19 cellular contexts compared by ENCODE assay signal in the genomic region with DNA sequence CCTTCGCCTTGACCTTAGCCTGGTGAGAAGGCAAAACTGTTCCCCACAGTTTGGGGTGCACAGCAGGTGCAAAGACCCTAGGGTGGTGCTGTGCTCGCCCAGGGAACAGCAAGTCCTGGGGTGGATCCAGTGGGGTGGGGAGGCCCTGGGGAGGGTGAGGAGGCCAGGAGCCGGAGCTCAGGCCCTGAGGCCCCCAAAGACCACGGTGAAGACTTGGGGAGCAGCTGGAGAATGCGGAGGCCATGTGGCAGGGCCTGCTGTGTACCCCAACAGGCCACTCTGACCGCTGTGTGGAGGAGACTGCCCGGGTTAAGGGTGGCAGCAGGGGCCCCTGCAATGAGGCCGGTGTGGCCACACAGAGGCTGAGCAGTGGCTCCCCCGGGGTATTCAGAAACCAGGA.
A peak's percentile ranks its signal among the peaks of the same experiment; 100 is the strongest.
DNase-seq lines count a peak whose midpoint lies in the region; ATAC-seq and TF ChIP-seq lines count a peak whose summit lies in the region.
"Had no signal": no experiment of that assay in that cellular context is flagged by ENCODE, and none has a peak within 500 bp of the region (broad histone marks: within the 10 kb centered on the region; RNA-seq: fewer than 3 reads in every experiment).

No MANE protein-coding gene starts in this region.

- peak overlapping the region; percentile 12 to 88 (median 77); a peak in 20 of 22 replicates for H3K4me2 ChIP-seq in BLaER1 treated with 17β-estradiol and CSF1 and Interleukin-3, amounts not matched to agents 10 nM and 100 nM
- no peak overlapping the region for H3K4me2 ChIP-seq in osteoblast (ENCODE audit: insufficient read depth, low read length)

- no peaks in the 10 kb centered on the region for H3K36me3 ChIP-seq in BLaER1 treated with 17β-estradiol and CSF1 and Interleukin-3, amounts not matched to agents 10 nM and 100 nM
- H3K36me3 ChIP-seq in osteoblast (ENCODE audit: insufficient read depth, low read length): no peaks in the 10 kb centered on the region
- no peaks in the 10 kb centered on the region for H3K36me3 ChIP-seq in heart right ventricle
- H3K36me3 ChIP-seq: BE2C had no signal

- H2AFZ ChIP-seq in osteoblast (ENCODE audit: low read length): no peak overlapping the region

- H3K4me3 ChIP-seq in BLaER1 treated with 17β-estradiol and CSF1 and Interleukin-3, amounts not matched to agents 10 nM and 100 nM: no peak overlapping the region
- H3K4me3 ChIP-seq in NB4 (ENCODE audit: low read depth, low read length) (no peak overlapping the region), osteoblast (ENCODE audit: insufficient read depth, low read length) (no peak overlapping the region), heart right ventricle (no peak overlapping the region)

- TF ChIP-seq POLR2A in NB4 (IDR thresholded peaks at IDR 0.05; ENCODE audit: extremely low read depth, insufficient read length): no peak

- H3K4me1 ChIP-seq in BLaER1 treated with 17β-estradiol and CSF1 and Interleukin-3, amounts not matched to agents 10 nM and 100 nM: peaks cover 68 to 97% (median 82%) of the 10 kb centered on the region in 10 experiments
- H3K4me1 ChIP-seq in osteoblast (ENCODE audit: insufficient read depth, low read length): peaks cover 3% of the 10 kb centered on the region
- peaks cover 0 to 6% (median 0%) of the 10 kb centered on the region in 9 donors for H3K4me1 ChIP-seq in heart right ventricle
- H3K4me1 ChIP-seq: BE2C had no signal

- H3K4me1 Mint-ChIP-seq in chondrocyte (ENCODE audit: low read depth): no peaks in the 10 kb centered on the region

- no peaks in the 10 kb centered on the region for H3K9me3 ChIP-seq in BLaER1 treated with 17β-estradiol and CSF1 and Interleukin-3, amounts not matched to agents 10 nM and 100 nM (replicated peaks in 1 of 11)
- H3K9me3 ChIP-seq in osteoblast (ENCODE audit: low read depth, low read length) (no peaks in the 10 kb centered on the region), heart right ventricle (no peaks in the 10 kb centered on the region)
- H3K9me3 ChIP-seq: BE2C had no signal

- peaks cover 0 to 48% (median 0%) of the 10 kb centered on the region in 11 experiments; a peak in 6 of 22 replicates for H3K27me3 ChIP-seq in BLaER1 treated with 17β-estradiol and CSF1 and Interleukin-3, amounts not matched to agents 10 nM and 100 nM
- H3K27me3 ChIP-seq in osteoblast (ENCODE audit: insufficient read depth, low read length) (peaks cover 20% of the 10 kb centered on the region), heart right ventricle (peaks cover 0 to 20% (median 0%) of the 10 kb centered on the region in 7 donors)
- H3K27me3 ChIP-seq: BE2C had no signal

- no peaks in the 10 kb centered on the region for H3K36me3 Mint-ChIP-seq in chondrocyte (ENCODE audit: low read depth)
- H3K36me3 Mint-ChIP-seq: CD4-positive, alpha-beta memory T cell; CD8-positive, alpha-beta memory T cell had no signal

- no peak overlapping the region for H3K4me3 Mint-ChIP-seq in chondrocyte (ENCODE audit: unreplicated experiment)
- H3K4me3 Mint-ChIP-seq: CD14-positive monocyte; CD4-positive, alpha-beta memory T cell; CD4-positive, CD25-positive, alpha-beta regulatory T cell; CD8-positive, alpha-beta memory T cell had no signal

- no peaks in the 10 kb centered on the region for H3K9me3 Mint-ChIP-seq in chondrocyte (ENCODE audit: low read depth)
- H3K9me3 Mint-ChIP-seq: CD4-positive, alpha-beta memory T cell; CD8-positive, alpha-beta memory T cell had no signal

- peaks cover 0 to 13% (median 0%) of the 10 kb centered on the region in 11 experiments; a peak in 5 of 22 replicates for H4K20me1 ChIP-seq in BLaER1 treated with 17β-estradiol and CSF1 and Interleukin-3, amounts not matched to agents 10 nM and 100 nM
- no peaks in the 10 kb centered on the region for H4K20me1 ChIP-seq in osteoblast (ENCODE audit: insufficient read depth, low read length)

- H3K27me3 Mint-ChIP-seq in chondrocyte (ENCODE audit: low read depth): peaks cover 27% of the 10 kb centered on the region

- ATAC-seq in heart right ventricle: no peak

- H3K9ac ChIP-seq in BLaER1 treated with 17β-estradiol and CSF1 and Interleukin-3, amounts not matched to agents 10 nM and 100 nM: no peak overlapping the region

- WGBS in heart right ventricle, 2 donors: 88 to 92% methylated on average over 9 of the region's 9 CpGs

- no peak for TF ChIP-seq CTCF in NB4 (IDR thresholded peaks at IDR 0.05; ENCODE audit: low read depth, low read length)
- TF ChIP-seq CTCF in chondrocyte (IDR thresholded peaks at IDR 0.05): no peak
- no peak for TF ChIP-seq CTCF in osteoblast (IDR thresholded peaks at IDR 0.05; ENCODE audit: extremely low read depth, low read depth, low read length)
- TF ChIP-seq CTCF in heart right ventricle (IDR thresholded peaks at IDR 0.05): no peak

- H3K27ac Mint-ChIP-seq in chondrocyte (ENCODE audit: unreplicated experiment): no peak overlapping the region
- H3K27ac Mint-ChIP-seq: CD14-positive monocyte; CD4-positive, alpha-beta memory T cell had no signal

- intact Hi-C loops in heart right ventricle (cut with DNase I): no loop called here

- H3K27ac ChIP-seq in BLaER1 treated with 17β-estradiol and CSF1 and Interleukin-3, amounts not matched to agents 10 nM and 100 nM: no peak overlapping the region
- H3K27ac ChIP-seq in osteoblast (ENCODE audit: low read depth, low read length) (no peak overlapping the region), heart right ventricle (no peak overlapping the region)

- no peaks in the 10 kb centered on the region for H3K79me2 ChIP-seq in osteoblast (ENCODE audit: insufficient read depth, low read length)

- DNase-seq in NB4 (ENCODE audit: low read depth) (peak; percentile 29), chondrocyte (ENCODE audit: low spot score) (peak; percentile 80), osteoblast (ENCODE audit: insufficient read length, low spot score, missing footprints) (peak; percentile 60), MV-4-11 (lab: John Stamatoyannopoulos, UW) (no peak), heart right ventricle (no peak), NOMO-1 treated with DMSO at 0.1 percent for 48 hours (lab: John Stamatoyannopoulos, UW; ENCODE audit: unreplicated experiment) (no peak), NCI-H748 treated with DMSO at 0.1 percent for 48 hours (lab: John Stamatoyannopoulos, UW) (no peak)
- DNase-seq: 8988T; ACHN; BE2C; C1 segment of cervical spinal cord; CD4-positive, alpha-beta memory T cell; CD4-positive, CD25-positive, alpha-beta regulatory T cell; CD8-positive, alpha-beta memory T cell; COR-L47; DMS79 treated with DMSO at 0.1 percent for 48 hours; GF-D8 had no signal

Comparison
In these comparisons a context has a peak if more than half of its experiments do, and no peak if none do; other contexts are left out.
1. DNase-seq: peak in NB4 (single experiment), chondrocyte (single experiment) and osteoblast (single experiment); none in MV-4-11 (single experiment), heart right ventricle (0 of 2), NOMO-1 treated with DMSO at 0.1 percent for 48 hours (single experiment) and NCI-H748 treated with DMSO at 0.1 percent for 48 hours (single experiment).